Comparison of ENCODE assay signal across 1 cellular context in the genomic region with DNA sequence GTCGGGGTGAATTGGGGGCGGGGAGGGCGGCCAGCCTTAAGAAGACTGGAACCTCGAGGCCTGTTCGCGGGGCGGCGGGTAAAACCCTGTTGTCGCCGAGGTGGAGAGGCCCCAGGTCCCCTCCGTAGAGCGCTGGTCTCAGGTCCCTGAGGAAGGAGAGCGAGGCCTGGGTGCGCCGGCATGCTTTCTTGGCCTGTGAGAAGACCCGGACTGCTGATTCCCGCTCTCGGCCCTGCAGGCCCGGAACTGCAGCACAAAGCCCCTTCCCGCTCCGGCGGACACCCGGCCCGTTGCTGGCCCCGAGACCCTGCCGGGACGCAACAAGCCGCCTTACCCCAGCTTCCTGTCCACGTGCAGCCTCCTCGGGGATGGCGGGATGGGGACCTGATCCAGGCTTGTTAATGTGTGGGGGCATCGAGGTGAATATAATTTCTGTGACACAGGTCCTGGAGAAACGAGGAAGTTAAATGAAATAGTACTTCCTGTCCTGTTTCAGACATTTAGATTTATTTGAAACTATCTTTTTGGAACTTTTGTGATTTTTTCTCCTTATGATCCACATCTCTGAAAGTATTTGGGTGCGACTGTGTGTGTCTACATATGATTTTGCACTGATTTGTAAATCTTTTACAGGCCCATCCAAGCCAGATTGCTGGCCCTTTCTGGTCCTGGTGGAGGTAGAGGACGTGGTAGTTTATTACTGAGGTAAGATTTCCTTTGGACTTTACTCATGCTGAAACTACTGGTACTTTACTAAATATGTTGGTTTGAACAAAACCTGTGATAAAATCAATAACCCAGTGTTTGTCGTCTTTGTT.
TF ChIP-seq lines count a peak whose summit lies in the region.

No MANE protein-coding gene starts in this region.

TF ChIP-seq in GM23338, 12 proteins besides CTCF, POLR2A, EP300 and RAD21 (continued from another document):
- TF ChIP-seq, protein P1, sequence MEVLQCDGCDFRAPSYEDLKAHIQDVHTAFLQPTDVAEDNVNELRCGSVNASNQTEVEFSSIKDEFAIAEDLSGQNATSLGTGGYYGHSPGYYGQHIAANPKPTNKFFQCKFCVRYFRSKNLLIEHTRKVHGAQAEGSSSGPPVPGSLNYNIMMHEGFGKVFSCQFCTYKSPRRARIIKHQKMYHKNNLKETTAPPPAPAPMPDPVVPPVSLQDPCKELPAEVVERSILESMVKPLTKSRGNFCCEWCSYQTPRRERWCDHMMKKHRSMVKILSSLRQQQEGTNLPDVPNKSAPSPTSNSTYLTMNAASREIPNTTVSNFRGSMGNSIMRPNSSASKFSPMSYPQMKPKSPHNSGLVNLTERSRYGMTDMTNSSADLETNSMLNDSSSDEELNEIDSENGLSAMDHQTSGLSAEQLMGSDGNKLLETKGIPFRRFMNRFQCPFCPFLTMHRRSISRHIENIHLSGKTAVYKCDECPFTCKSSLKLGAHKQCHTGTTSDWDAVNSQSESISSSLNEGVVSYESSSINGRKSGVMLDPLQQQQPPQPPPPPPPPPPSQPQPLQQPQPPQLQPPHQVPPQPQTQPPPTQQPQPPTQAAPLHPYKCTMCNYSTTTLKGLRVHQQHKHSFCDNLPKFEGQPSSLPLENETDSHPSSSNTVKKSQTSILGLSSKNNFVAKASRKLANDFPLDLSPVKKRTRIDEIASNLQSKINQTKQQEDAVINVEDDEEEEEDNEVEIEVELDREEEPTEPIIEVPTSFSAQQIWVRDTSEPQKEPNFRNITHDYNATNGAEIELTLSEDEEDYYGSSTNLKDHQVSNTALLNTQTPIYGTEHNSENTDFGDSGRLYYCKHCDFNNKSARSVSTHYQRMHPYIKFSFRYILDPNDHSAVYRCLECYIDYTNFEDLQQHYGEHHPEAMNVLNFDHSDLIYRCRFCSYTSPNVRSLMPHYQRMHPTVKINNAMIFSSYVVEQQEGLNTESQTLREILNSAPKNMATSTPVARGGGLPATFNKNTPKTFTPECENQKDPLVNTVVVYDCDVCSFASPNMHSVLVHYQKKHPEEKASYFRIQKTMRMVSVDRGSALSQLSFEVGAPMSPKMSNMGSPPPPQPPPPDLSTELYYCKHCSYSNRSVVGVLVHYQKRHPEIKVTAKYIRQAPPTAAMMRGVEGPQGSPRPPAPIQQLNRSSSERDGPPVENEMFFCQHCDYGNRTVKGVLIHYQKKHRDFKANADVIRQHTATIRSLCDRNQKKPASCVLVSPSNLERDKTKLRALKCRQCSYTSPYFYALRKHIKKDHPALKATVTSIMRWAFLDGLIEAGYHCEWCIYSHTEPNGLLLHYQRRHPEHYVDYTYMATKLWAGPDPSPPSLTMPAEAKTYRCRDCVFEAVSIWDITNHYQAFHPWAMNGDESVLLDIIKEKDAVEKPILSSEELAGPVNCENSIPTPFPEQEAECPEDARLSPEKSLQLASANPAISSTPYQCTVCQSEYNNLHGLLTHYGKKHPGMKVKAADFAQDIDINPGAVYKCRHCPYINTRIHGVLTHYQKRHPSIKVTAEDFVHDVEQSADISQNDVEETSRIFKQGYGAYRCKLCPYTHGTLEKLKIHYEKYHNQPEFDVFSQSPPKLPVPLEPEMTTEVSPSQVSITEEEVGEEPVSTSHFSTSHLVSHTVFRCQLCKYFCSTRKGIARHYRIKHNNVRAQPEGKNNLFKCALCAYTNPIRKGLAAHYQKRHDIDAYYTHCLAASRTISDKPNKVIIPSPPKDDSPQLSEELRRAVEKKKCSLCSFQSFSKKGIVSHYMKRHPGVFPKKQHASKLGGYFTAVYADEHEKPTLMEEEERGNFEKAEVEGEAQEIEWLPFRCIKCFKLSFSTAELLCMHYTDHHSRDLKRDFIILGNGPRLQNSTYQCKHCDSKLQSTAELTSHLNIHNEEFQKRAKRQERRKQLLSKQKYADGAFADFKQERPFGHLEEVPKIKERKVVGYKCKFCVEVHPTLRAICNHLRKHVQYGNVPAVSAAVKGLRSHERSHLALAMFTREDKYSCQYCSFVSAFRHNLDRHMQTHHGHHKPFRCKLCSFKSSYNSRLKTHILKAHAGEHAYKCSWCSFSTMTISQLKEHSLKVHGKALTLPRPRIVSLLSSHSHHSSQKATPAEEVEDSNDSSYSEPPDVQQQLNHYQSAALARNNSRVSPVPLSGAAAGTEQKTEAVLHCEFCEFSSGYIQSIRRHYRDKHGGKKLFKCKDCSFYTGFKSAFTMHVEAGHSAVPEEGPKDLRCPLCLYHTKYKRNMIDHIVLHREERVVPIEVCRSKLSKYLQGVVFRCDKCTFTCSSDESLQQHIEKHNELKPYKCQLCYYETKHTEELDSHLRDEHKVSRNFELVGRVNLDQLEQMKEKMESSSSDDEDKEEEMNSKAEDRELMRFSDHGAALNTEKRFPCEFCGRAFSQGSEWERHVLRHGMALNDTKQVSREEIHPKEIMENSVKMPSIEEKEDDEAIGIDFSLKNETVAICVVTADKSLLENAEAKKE (CRISPR knock-in tag; IDR thresholded peaks at IDR 0.05), result no peak
- no peak for TF ChIP-seq NANOG (IDR thresholded peaks at IDR 0.05; ENCODE audit: borderline replicate concordance)
- no peak for TF ChIP-seq POLR2AphosphoS5 (IDR thresholded peaks at IDR 0.05; ENCODE audit: low read depth)
- TF ChIP-seq, protein P2, sequence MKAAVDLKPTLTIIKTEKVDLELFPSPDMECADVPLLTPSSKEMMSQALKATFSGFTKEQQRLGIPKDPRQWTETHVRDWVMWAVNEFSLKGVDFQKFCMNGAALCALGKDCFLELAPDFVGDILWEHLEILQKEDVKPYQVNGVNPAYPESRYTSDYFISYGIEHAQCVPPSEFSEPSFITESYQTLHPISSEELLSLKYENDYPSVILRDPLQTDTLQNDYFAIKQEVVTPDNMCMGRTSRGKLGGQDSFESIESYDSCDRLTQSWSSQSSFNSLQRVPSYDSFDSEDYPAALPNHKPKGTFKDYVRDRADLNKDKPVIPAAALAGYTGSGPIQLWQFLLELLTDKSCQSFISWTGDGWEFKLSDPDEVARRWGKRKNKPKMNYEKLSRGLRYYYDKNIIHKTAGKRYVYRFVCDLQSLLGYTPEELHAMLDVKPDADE (IDR thresholded peaks at IDR 0.05), result no peak
- TF ChIP-seq STAT1 (IDR thresholded peaks at IDR 0.05; ENCODE audit: unreplicated experiment), result no peak
- TF ChIP-seq, protein P3, sequence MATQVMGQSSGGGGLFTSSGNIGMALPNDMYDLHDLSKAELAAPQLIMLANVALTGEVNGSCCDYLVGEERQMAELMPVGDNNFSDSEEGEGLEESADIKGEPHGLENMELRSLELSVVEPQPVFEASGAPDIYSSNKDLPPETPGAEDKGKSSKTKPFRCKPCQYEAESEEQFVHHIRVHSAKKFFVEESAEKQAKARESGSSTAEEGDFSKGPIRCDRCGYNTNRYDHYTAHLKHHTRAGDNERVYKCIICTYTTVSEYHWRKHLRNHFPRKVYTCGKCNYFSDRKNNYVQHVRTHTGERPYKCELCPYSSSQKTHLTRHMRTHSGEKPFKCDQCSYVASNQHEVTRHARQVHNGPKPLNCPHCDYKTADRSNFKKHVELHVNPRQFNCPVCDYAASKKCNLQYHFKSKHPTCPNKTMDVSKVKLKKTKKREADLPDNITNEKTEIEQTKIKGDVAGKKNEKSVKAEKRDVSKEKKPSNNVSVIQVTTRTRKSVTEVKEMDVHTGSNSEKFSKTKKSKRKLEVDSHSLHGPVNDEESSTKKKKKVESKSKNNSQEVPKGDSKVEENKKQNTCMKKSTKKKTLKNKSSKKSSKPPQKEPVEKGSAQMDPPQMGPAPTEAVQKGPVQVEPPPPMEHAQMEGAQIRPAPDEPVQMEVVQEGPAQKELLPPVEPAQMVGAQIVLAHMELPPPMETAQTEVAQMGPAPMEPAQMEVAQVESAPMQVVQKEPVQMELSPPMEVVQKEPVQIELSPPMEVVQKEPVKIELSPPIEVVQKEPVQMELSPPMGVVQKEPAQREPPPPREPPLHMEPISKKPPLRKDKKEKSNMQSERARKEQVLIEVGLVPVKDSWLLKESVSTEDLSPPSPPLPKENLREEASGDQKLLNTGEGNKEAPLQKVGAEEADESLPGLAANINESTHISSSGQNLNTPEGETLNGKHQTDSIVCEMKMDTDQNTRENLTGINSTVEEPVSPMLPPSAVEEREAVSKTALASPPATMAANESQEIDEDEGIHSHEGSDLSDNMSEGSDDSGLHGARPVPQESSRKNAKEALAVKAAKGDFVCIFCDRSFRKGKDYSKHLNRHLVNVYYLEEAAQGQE (IDR thresholded peaks at IDR 0.05; ENCODE audit: unreplicated experiment), result no peak
- TF ChIP-seq JUNB (IDR thresholded peaks at IDR 0.05; ENCODE audit: unreplicated experiment), result no peak
- TF ChIP-seq EZH2phosphoT487 (IDR thresholded peaks at IDR 0.05; ENCODE audit: unreplicated experiment), result no peak
- no peak for TF ChIP-seq ZNF331 (CRISPR knock-in tag; IDR thresholded peaks at IDR 0.05; ENCODE audit: low read depth)
- TF ChIP-seq ZNF114 (CRISPR knock-in tag; IDR thresholded peaks at IDR 0.05), result no peak
- TF ChIP-seq CREB1 (CRISPR knock-in tag; IDR thresholded peaks at IDR 0.05; ENCODE audit: low read depth), result no peak
